9 cellular contexts compared by ENCODE assay signal in the genomic region with DNA sequence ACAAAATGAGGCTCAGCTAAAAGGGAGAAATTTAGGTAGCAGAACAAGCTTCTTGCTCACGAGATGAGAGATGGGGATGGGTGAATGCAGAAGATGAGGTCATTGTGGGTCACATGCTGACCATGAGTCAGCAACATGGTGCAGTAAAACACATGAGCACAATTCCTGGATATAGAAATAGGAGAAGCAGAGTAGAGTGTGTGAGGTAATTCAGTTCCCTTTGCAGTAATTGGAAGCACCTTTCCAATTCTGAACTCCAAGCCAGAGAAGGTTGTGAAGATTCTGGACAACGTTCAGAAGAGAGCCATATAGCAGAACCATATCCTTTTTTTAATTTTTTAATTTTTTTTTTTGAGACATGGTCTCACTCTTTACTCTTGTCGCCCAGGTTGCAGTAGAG.
DNase-seq lines count a peak whose midpoint lies in the region; ATAC-seq and TF ChIP-seq lines count a peak whose summit lies in the region.
"Had no signal": no experiment of that assay in that cellular context is flagged by ENCODE, and none has a peak within 500 bp of the region (broad histone marks: within the 10 kb centered on the region; RNA-seq: fewer than 3 reads in every experiment).

No MANE protein-coding gene starts in this region.

- H4K12ac ChIP-seq in trophoblast cell (ENCODE audit: low read depth, low read length): no peak overlapping the region

- no peak overlapping the region for H3K18ac ChIP-seq in trophoblast cell (ENCODE audit: low read length)

- H4K91ac ChIP-seq in trophoblast cell (ENCODE audit: low read depth, low read length): no peak overlapping the region

- H3K27me3 ChIP-seq in GM23248 (replicated peaks; ENCODE audit: insufficient read depth) (no peaks in the 10 kb centered on the region), PC-9 (ENCODE audit: insufficient read depth, low read depth) (no peaks in the 10 kb centered on the region), trophoblast cell (ENCODE audit: insufficient read depth, low read length) (no peaks in the 10 kb centered on the region)

- peaks cover 5 to 9% of the 10 kb centered on the region in 2 donors for H3K9me3 Mint-ChIP-seq in effector memory CD8-positive, alpha-beta T cell

- H3K4me1 Mint-ChIP-seq in effector memory CD8-positive, alpha-beta T cell (ENCODE audit: low read depth in 2 of 2): no peaks in the 10 kb centered on the region

- POLR2A ChIA-PET in PC-9 (lab: Charles Lee; ENCODE audit: unreplicated experiment): no interaction called here

- H3K14ac ChIP-seq in trophoblast cell (ENCODE audit: low read length): no peak overlapping the region

- TF ChIP-seq CTCF in PC-9 (conservative IDR thresholded peaks at IDR 0.05): no peak
- TF ChIP-seq CTCF in epithelial cell of esophagus (IDR thresholded peaks at IDR 0.05; ENCODE audit: insufficient read depth, low read depth, low read length, missing control alignments): no peak

- peaks cover 15 to 19% of the 10 kb centered on the region in 2 donors for H3K27me3 Mint-ChIP-seq in effector memory CD8-positive, alpha-beta T cell

- peaks cover 12% of the 10 kb centered on the region for H3K4me1 ChIP-seq in GM23248 (ENCODE audit: insufficient read depth)
- H3K4me1 ChIP-seq in PC-9 (replicated peaks; ENCODE audit: insufficient read depth): peaks cover 8% of the 10 kb centered on the region
- H3K4me1 ChIP-seq in trophoblast cell (ENCODE audit: control insufficient read depth in 1 of 2, insufficient read depth in 2 of 2, low read length in 2 of 2): no peaks in the 10 kb centered on the region

- H2BK12ac ChIP-seq in trophoblast cell (ENCODE audit: low read length): no peak overlapping the region

- no peak overlapping the region for H2BK120ac ChIP-seq in trophoblast cell (ENCODE audit: insufficient read depth, low read length, poor library complexity)

- H3K79me1 ChIP-seq in trophoblast cell (ENCODE audit: low read length): no peaks in the 10 kb centered on the region

- no peak overlapping the region for H3K27ac Mint-ChIP-seq in effector memory CD8-positive, alpha-beta T cell
- H3K27ac Mint-ChIP-seq: endodermal cell had no signal

- no peak overlapping the region for H3K4me3 ChIP-seq in GM23248
- H3K4me3 ChIP-seq in PC-9: no peak overlapping the region
- H3K4me3 ChIP-seq in epithelial cell of esophagus (ENCODE audit: low read length): no peak overlapping the region
- H3K4me3 ChIP-seq in trophoblast cell (ENCODE audit: low read depth, low read length): no peak overlapping the region

- intact Hi-C loops in PC-9 (cut with micrococcal nuclease; ENCODE audit: unreplicated experiment): no loop called here

- H3K36me3 Mint-ChIP-seq in effector memory CD8-positive, alpha-beta T cell (ENCODE audit: insufficient read depth): no peaks in the 10 kb centered on the region

- H3F3A ChIP-seq in GM23248 (ENCODE audit: insufficient read depth) (no peaks in the 10 kb centered on the region), PC-9 (ENCODE audit: insufficient read depth, low read depth) (no peaks in the 10 kb centered on the region)

- H3K36me3 ChIP-seq in GM23248 (ENCODE audit: low read depth) (no peaks in the 10 kb centered on the region), PC-9 (ENCODE audit: low read depth) (no peaks in the 10 kb centered on the region), trophoblast cell (ENCODE audit: control insufficient read depth in 1 of 2, insufficient read depth in 2 of 2, low read length in 2 of 2) (no peaks in the 10 kb centered on the region)

- H2AK5ac ChIP-seq in trophoblast cell (ENCODE audit: low read length): no peak overlapping the region

- no peaks in the 10 kb centered on the region for H3K9me3 ChIP-seq in GM23248 (ENCODE audit: low read depth)
- no peaks in the 10 kb centered on the region; the same call in 1 of the 2 replicates for H3K9me3 ChIP-seq in PC-9 (ENCODE audit: insufficient read depth, low read depth)
- H3K9me3 ChIP-seq in trophoblast cell (ENCODE audit: insufficient read depth, low read depth, low read length): no peaks in the 10 kb centered on the region

- H3K4me3 Mint-ChIP-seq in effector memory CD8-positive, alpha-beta T cell: no peak overlapping the region
- H3K4me3 Mint-ChIP-seq: endodermal cell had no signal

- H3K4me2 ChIP-seq in GM23248 (ENCODE audit: unreplicated experiment): no peak overlapping the region
- no peak overlapping the region for H3K4me2 ChIP-seq in PC-9
- no peak overlapping the region for H3K4me2 ChIP-seq in trophoblast cell (ENCODE audit: low read length)

- H3K79me2 ChIP-seq in GM23248 (ENCODE audit: insufficient read depth) (no peaks in the 10 kb centered on the region), PC-9 (ENCODE audit: low read depth) (no peaks in the 10 kb centered on the region), trophoblast cell (ENCODE audit: control insufficient read depth, insufficient read depth, low read length, poor library complexity) (no peaks in the 10 kb centered on the region)

- H4K8ac ChIP-seq in trophoblast cell (ENCODE audit: low read depth, low read length): no peak overlapping the region

- in situ Hi-C loops in GM23248 (cut with MboI): no loop called here

- H3K9ac ChIP-seq in GM23248: no peak overlapping the region
- no peak overlapping the region for H3K9ac ChIP-seq in trophoblast cell (ENCODE audit: low read length)

- no TSS peak for BruUV-seq in PC-9 (replicated peaks; lab: Mats Ljungman, UMichigan)

- ATAC-seq in effector memory CD8-positive, alpha-beta T cell (replicated peaks): no peak
- ATAC-seq in HG03565 (IDR thresholded peaks at IDR 0.05; ENCODE audit: unreplicated experiment): no peak

- no peak overlapping the region for H2BK5ac ChIP-seq in trophoblast cell (ENCODE audit: low read depth, low read length, poor library complexity)

- H3K27ac ChIP-seq in GM23248 (peak overlapping the region; percentile 48), PC-9 (no peak overlapping the region), trophoblast cell (ENCODE audit: low read depth, low read length) (no peak overlapping the region)

- peak overlapping the region; percentile 37 for H2AFZ ChIP-seq in GM23248
- no peak overlapping the region for H2AFZ ChIP-seq in PC-9
- no peak overlapping the region for H2AFZ ChIP-seq in trophoblast cell (ENCODE audit: insufficient read depth, low read length, poor library complexity)

- CTCF ChIA-PET in PC-9 (lab: Charles Lee): no interaction called here

- H3K23ac ChIP-seq in trophoblast cell (ENCODE audit: low read length): no peak overlapping the region

- no peaks in the 10 kb centered on the region for H3K9me2 ChIP-seq in GM23248 (ENCODE audit: insufficient read depth)
- H3K9me2 ChIP-seq in PC-9 (ENCODE audit: insufficient read depth): no peaks in the 10 kb centered on the region

- no peak overlapping the region for H3K4ac ChIP-seq in trophoblast cell (ENCODE audit: low read depth, low read length)

- no peaks in the 10 kb centered on the region for H4K20me1 ChIP-seq in GM23248 (ENCODE audit: insufficient read depth)
- no peaks in the 10 kb centered on the region for H4K20me1 ChIP-seq in PC-9 (ENCODE audit: insufficient read depth)

- DNase-seq in GM23248 (peak; percentile 93), PC-9 (peak; percentile 19 to 54), epithelial cell of esophagus (ENCODE audit: low read depth) (peak; percentile 82), trophoblast cell (peak; percentile 17 to 52), NCI-H1436 treated with DMSO at 0.1 percent for 48 hours (lab: John Stamatoyannopoulos, UW) (no peak)
- DNase-seq in effector memory CD8-positive, alpha-beta T cell: no peak
- DNase-seq in NK-92 treated with Interleukin-12 subunit alpha and Interleukin-12 subunit beta, amount 100 ng/mL, for 24 hours (lab: John Stamatoyannopoulos, UW): no peak
- DNase-seq: endodermal cell had no signal

- 47 to 52% methylated on average over 3 of the region's 3 CpGs for WGBS in GM23248 (ENCODE audit: low coverage in 1 of 2, low lambda C conversion rate in 2 of 2, missing lambda C conversion rate in 2 of 2), 2 experiments
- WGBS in trophoblast cell (ENCODE audit: extremely low coverage, insufficient coverage, insufficient read length): no CpG with 5 or more reads among the region's 3 CpGs

Comparison
In these comparisons a context has a peak if more than half of its experiments do, and no peak if none do; other contexts are left out.
1. DNase-seq: peak in GM23248 (single experiment), PC-9 (2 of 2), epithelial cell of esophagus (single experiment) and trophoblast cell (2 of 2); none in effector memory CD8-positive, alpha-beta T cell (0 of 3), NK-92 treated with Interleukin-12 subunit alpha and Interleukin-12 subunit beta, amount 100 ng/mL, for 24 hours (single experiment) and NCI-H1436 treated with DMSO at 0.1 percent for 48 hours (single experiment).